In the genomic region with DNA sequence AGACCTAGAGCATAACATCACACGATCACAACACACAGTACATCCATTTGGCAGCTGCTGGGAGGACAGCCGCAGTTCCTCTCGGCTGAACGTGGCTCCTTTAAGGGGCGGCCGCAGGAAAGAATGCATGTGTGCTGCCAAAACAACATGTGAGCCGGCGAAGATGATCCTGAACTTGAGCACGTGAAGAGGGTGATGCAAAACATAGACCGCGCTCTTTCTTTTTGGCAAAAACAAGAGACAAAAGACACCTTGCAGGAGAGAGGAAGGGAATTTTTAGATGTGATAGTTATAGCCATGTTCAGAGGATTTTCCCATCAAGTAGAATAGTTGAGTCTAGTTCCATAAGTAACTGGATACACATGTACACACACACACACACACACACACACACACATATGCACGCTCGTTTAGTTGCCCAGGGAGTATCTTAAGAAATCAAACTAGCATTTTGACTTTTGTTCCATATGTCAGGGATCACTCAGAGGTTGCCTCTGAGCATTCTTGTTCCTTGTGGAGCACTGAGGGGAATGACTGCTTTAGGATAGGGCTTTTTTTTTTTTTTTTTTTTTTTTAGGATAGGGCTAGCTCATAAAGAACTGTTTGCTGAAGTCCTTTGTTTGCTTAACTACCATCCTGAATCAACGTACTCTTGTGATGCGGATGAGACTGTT, we compare ENCODE assay signal across 9 cellular contexts. TPM values are rescaled to one million over a fixed set of nuclear protein-coding genes. Genes with fewer than 3 reads are reported as not detected.
DNase-seq lines count a peak whose midpoint lies in the region; ATAC-seq and TF ChIP-seq lines count a peak whose summit lies in the region.
"Had no signal": no experiment of that assay in that cellular context is flagged by ENCODE, and none has a peak within 500 bp of the region (broad histone marks: within the 10 kb centered on the region; RNA-seq: fewer than 3 reads in every experiment).

No MANE protein-coding gene starts in this region.

- TF ChIP-seq POLR2A in heart left ventricle (IDR thresholded peaks at IDR 0.05) (no peak), gastrocnemius medialis (IDR thresholded peaks at IDR 0.05) (peak in 1 of 2 donors; percentile 1)

- CTCF ChIA-PET in activated CD4-positive, alpha-beta T cell treated with anti-CD3 and anti-CD28 coated beads for 36 hours (lab: Charles Lee): interaction anchor here (0.7 kb wide), 2 partner anchors 27 to 189 kb away, joined by 3 to 4 read pairs; no protein-coding TSS in a partner anchor

- POLR2A ChIA-PET in activated CD4-positive, alpha-beta T cell treated with anti-CD3 and anti-CD28 coated beads for 36 hours (lab: Charles Lee): no interaction called here

- H3K36me3 ChIP-seq in heart left ventricle (no peaks in the 10 kb centered on the region), gastrocnemius medialis (no peaks in the 10 kb centered on the region)
- H3K36me3 ChIP-seq: neutrophil had no signal

- ATAC-seq in heart left ventricle (peak; percentile 47 to 89 (median 84)), gastrocnemius medialis (peak; percentile 99), HG02610 (IDR thresholded peaks at IDR 0.05; ENCODE audit: unreplicated experiment) (no peak), HG03139 (IDR thresholded peaks at IDR 0.05; ENCODE audit: unreplicated experiment) (no peak), GM21528 (IDR thresholded peaks at IDR 0.05; ENCODE audit: low FRiP score, unreplicated experiment) (no peak)
- ATAC-seq in activated CD4-positive, alpha-beta T cell treated with anti-CD3 and anti-CD28 coated beads for 36 hours: no peak

- no peaks in the 10 kb centered on the region for H3K9me3 Mint-ChIP-seq in activated CD4-positive, alpha-beta T cell treated with anti-CD3 and anti-CD28 coated beads for 36 hours (ENCODE audit: low read depth)

- H3K4me1 Mint-ChIP-seq in activated CD4-positive, alpha-beta T cell treated with anti-CD3 and anti-CD28 coated beads for 36 hours: peaks cover 7% of the 10 kb centered on the region

- H3K27me3 Mint-ChIP-seq in activated CD4-positive, alpha-beta T cell treated with anti-CD3 and anti-CD28 coated beads for 36 hours: peaks cover 4% of the 10 kb centered on the region

- DNase-seq in GM04503 (ENCODE audit: low read depth) (peak; percentile 67), SK-MEL-5 (ENCODE audit: low read depth, low spot score) (peak; percentile 96), heart left ventricle (peak in 4 of 5 donors; percentile 40 to 75 (median 56)), gastrocnemius medialis (peak; percentile 93 to 94)
- DNase-seq in activated CD4-positive, alpha-beta T cell treated with anti-CD3 and anti-CD28 coated beads for 36 hours: no peak

- TF ChIP-seq CTCF in heart left ventricle (IDR thresholded peaks at IDR 0.05) (no peak), gastrocnemius medialis (IDR thresholded peaks at IDR 0.05 in 4 of 5, conservative IDR thresholded peaks at IDR 0.05 in 1 of 5) (peak in 1 of 5 experiments; percentile 18)

- in situ Hi-C loops in SK-MEL-5 (cut with HindIII; ENCODE audit: low pct_unique_long_range_greater_than_20kb, low sequenced_read_pairs): no loop called here
- in situ Hi-C loops in gastrocnemius medialis (cut with MboI; ENCODE audit: low sequenced_read_pairs in 4 of 4): no loop called here

- no peak overlapping the region for H3K4me3 Mint-ChIP-seq in activated CD4-positive, alpha-beta T cell treated with anti-CD3 and anti-CD28 coated beads for 36 hours

- peak overlapping the region in 5 of 12 donors; percentile 8 to 40 (median 29) for H3K4me3 ChIP-seq in heart left ventricle
- H3K4me3 ChIP-seq in gastrocnemius medialis: peak overlapping the region in 3 of 4 donors; percentile 18 to 39 (median 38)

- no peak overlapping the region for H3K27ac Mint-ChIP-seq in activated CD4-positive, alpha-beta T cell treated with anti-CD3 and anti-CD28 coated beads for 36 hours

- no peaks in the 10 kb centered on the region for H3K36me3 Mint-ChIP-seq in activated CD4-positive, alpha-beta T cell treated with anti-CD3 and anti-CD28 coated beads for 36 hours (ENCODE audit: low read depth)

- H3K27me3 ChIP-seq in heart left ventricle: no peaks in the 10 kb centered on the region
- H3K27me3 ChIP-seq in gastrocnemius medialis: no peaks in the 10 kb centered on the region
- H3K27me3 ChIP-seq: neutrophil had no signal

- 16 to 23% (median 17%) methylated on average over 15 of the region's 15 CpGs for WGBS in heart left ventricle, 4 donors

- H3K27ac ChIP-seq in heart left ventricle (peak overlapping the region in 1 of 12 donors; percentile 75), gastrocnemius medialis (peak overlapping the region; percentile 63 to 77 (median 74))
- H3K27ac ChIP-seq: neutrophil had no signal

- no peaks in the 10 kb centered on the region for H3K9me3 ChIP-seq in heart left ventricle
- no peaks in the 10 kb centered on the region for H3K9me3 ChIP-seq in gastrocnemius medialis
- H3K9me3 ChIP-seq: neutrophil had no signal

- intact Hi-C loops in heart left ventricle (cut with DNase I) (no loop called here), gastrocnemius medialis (cut with DNase I; ENCODE audit: low total_unique reads) (loop anchor here (1.0 kb wide), 1 partner anchor 21 kb away; no protein-coding TSS in a partner anchor)
- intact Hi-C loops in activated CD4-positive, alpha-beta T cell treated with anti-CD3 and anti-CD28 coated beads for 36 hours (cut with DNase I, micrococcal nuclease): no loop called here

- H3K4me1 ChIP-seq in heart left ventricle: peaks cover 0 to 6% (median 2%) of the 10 kb centered on the region in 12 donors
- H3K4me1 ChIP-seq in gastrocnemius medialis: peaks cover 0 to 13% of the 10 kb centered on the region in 2 donors

RNA-seq across cellular contexts. Expression of a gene that starts 21.7 kb away (rescaled TPM):
- 27.2 and 30.7 TPM in 2 replicates for total RNA-seq in SK-MEL-5 (2014; rRNA removed; shearing (Covaris generic))
- polyA plus RNA-seq in SK-MEL-5 (2015; cell fraction: cytosol; rRNA removed): 45.1 and 61.2 TPM in 2 replicates
- polyA plus RNA-seq in SK-MEL-5 (2015; cell fraction: nucleus; rRNA removed): 40.6 and 41.7 TPM in 2 replicates
- total RNA-seq in heart left ventricle (10 to 100 TPM; 25.8 to 43.7 (median 35.0) TPM), gastrocnemius medialis (10 to 100 TPM; 44.7 to 93.1 (median 63.3) TPM)
- 10 to 100 TPM in 1 of 2 donors, 1 to 10 TPM in 1; 9.3 to 25.8 TPM for polyA plus RNA-seq in heart left ventricle
- total RNA-seq in activated CD4-positive, alpha-beta T cell treated with anti-CD3 and anti-CD28 coated beads for 36 hours: 10 to 100 TPM; 50.8 to 65.0 TPM

Comparison
In these comparisons a context has a peak if more than half of its experiments do, and no peak if none do; other contexts are left out.
1. ATAC-seq: peak in heart left ventricle (4 of 4) and gastrocnemius medialis (2 of 2); none in HG02610 (single experiment), HG03139 (single experiment), activated CD4-positive, alpha-beta T cell treated with anti-CD3 and anti-CD28 coated beads for 36 hours (single experiment) and GM21528 (single experiment).